In genomic region chr2:69212238-69213028, GRCh38 we compare ENCODE assay signal across 25 cellular contexts.
"Had no signal": no experiment of that assay in that cellular context is flagged by ENCODE, and none has a peak within 500 bp of the region (broad histone marks: within the 10 kb centered on the region; RNA-seq: fewer than 3 reads in every experiment).

No MANE protein-coding gene starts in this region.

- H3K36me3 ChIP-seq: lower lobe of right lung, neutrophil, pancreas, stomach, thyroid gland had no signal

- H3K27me3 Mint-ChIP-seq: progenitor cell of endocrine pancreas, type B pancreatic cell had no signal

- H3K9me3 Mint-ChIP-seq: immature natural killer cell; natural killer cell treated with Interleukin-12 subunit alpha and Interleukin-12 subunit beta and Interleukin-15 and Interleukin-18, amount 100 ng/mL, for 72 hours; stimulated activated effector memory CD8-positive, alpha-beta T cell treated with anti-CD3 and anti-CD28 coated beads, Interleukin-12 subunit alpha, Interleukin-12 subunit beta, amount 100 ng/mL, for 72 hours; type B pancreatic cell had no signal

- H3K27ac ChIP-seq: lower lobe of right lung, neutrophil, pancreas, stomach, thyroid gland had no signal

- H3K4me3 Mint-ChIP-seq: immature natural killer cell; naive B cell; natural killer cell treated with Interleukin-12 subunit alpha and Interleukin-12 subunit beta and Interleukin-15 and Interleukin-18, amount 100 ng/mL, for 72 hours; neural crest cell; stimulated activated effector memory CD8-positive, alpha-beta T cell treated with anti-CD3 and anti-CD28 coated beads, Interleukin-12 subunit alpha, Interleukin-12 subunit beta, amount 100 ng/mL, for 72 hours; type B pancreatic cell had no signal

- ATAC-seq: left colon; lower lobe of right lung; pancreas; sciatic nerve; stimulated activated effector memory CD8-positive, alpha-beta T cell treated with anti-CD3 and anti-CD28 coated beads, Interleukin-12 subunit alpha, Interleukin-12 subunit beta, amount 100 ng/mL, for 72 hours had no signal

- FAIRE-seq: colon, frontal cortex, pancreas had no signal

- H3K4me1 Mint-ChIP-seq: immature natural killer cell; naive B cell; stimulated activated effector memory CD8-positive, alpha-beta T cell treated with anti-CD3 and anti-CD28 coated beads, Interleukin-12 subunit alpha, Interleukin-12 subunit beta, amount 100 ng/mL, for 72 hours had no signal

- DNase-seq: dorsolateral prefrontal cortex; effector CD4-positive, alpha-beta T cell; hypothalamus; immature natural killer cell; islet precursor cell; kidney glomerular epithelial cell; left colon; left ventricle myocardium superior; lower lobe of right lung; naive B cell; pancreas; stimulated activated CD4-positive, alpha-beta T cell treated with anti-CD3 and anti-CD28 coated beads, Interleukin-2, amount 100 ng/mL, for 24 hours; stimulated activated CD4-positive, alpha-beta T cell treated with anti-CD3 and anti-CD28 coated beads, Interleukin-4, amount 100 ng/mL, for 24 hours; stimulated activated naive CD4-positive, alpha-beta T cell treated with Interleukin-2 at 50 U/mL for 16 hours; stomach had no signal

- H3K4me3 ChIP-seq: dorsolateral prefrontal cortex, lower lobe of right lung, pancreas, stomach, thyroid gland had no signal

- H3K36me3 Mint-ChIP-seq: immature natural killer cell; naive B cell; natural killer cell treated with Interleukin-12 subunit alpha and Interleukin-12 subunit beta and Interleukin-15 and Interleukin-18, amount 100 ng/mL, for 72 hours; stimulated activated effector memory CD8-positive, alpha-beta T cell treated with anti-CD3 and anti-CD28 coated beads, Interleukin-12 subunit alpha, Interleukin-12 subunit beta, amount 100 ng/mL, for 72 hours had no signal

- H3K27me3 ChIP-seq: dorsolateral prefrontal cortex, neutrophil, pancreas, stomach, thyroid gland had no signal

- H3K27ac Mint-ChIP-seq: immature natural killer cell; naive B cell; natural killer cell treated with Interleukin-12 subunit alpha and Interleukin-12 subunit beta and Interleukin-15 and Interleukin-18, amount 100 ng/mL, for 72 hours; progenitor cell of endocrine pancreas; stimulated activated effector memory CD8-positive, alpha-beta T cell treated with anti-CD3 and anti-CD28 coated beads, Interleukin-12 subunit alpha, Interleukin-12 subunit beta, amount 100 ng/mL, for 72 hours; type B pancreatic cell had no signal

- H3K4me1 ChIP-seq: pancreas had no signal

- H3K9me3 ChIP-seq: lower lobe of right lung, neutrophil, pancreas, stomach, thyroid gland had no signal
